In genomic region chr16:67017810-67018488, GRCh38 we compare ENCODE assay signal across 9 cellular contexts. TPM values are rescaled to one million over a fixed set of nuclear protein-coding genes. Genes with fewer than 3 reads are reported as not detected.
A peak's percentile ranks its signal among the peaks of the same experiment; 100 is the strongest.
DNase-seq lines count a peak whose midpoint lies in the region; ATAC-seq and TF ChIP-seq lines count a peak whose summit lies in the region.
"Had no signal": no experiment of that assay in that cellular context is flagged by ENCODE, and none has a peak within 500 bp of the region (broad histone marks: within the 10 kb centered on the region; RNA-seq: fewer than 3 reads in every experiment).

No MANE protein-coding gene starts in this region.

- peaks cover 6 to 30% (median 17%) of the 10 kb centered on the region in 9 donors for H3K4me1 ChIP-seq in heart right ventricle

- WGBS in heart right ventricle, 2 donors, result 47 to 50% methylated on average over 6 of the region's 6 CpGs

- TF ChIP-seq CTCF in GM12874 (IDR thresholded peaks at IDR 0.05; ENCODE audit: insufficient read depth, low read depth, low read length) (peak; percentile 78), heart right ventricle (IDR thresholded peaks at IDR 0.05) (peak; percentile 18 to 69 (median 51)), retinal pigment epithelial cell (conservative IDR thresholded peaks at IDR 0.05; ENCODE audit: low read depth, low read length) (peak; percentile 80)

- H3K9me3 ChIP-seq in heart right ventricle, result no peaks in the 10 kb centered on the region

- no peaks in the 10 kb centered on the region for H3K36me3 ChIP-seq in heart right ventricle

- peak; percentile 68 for ATAC-seq in HG02571 (IDR thresholded peaks at IDR 0.05; ENCODE audit: unreplicated experiment)
- ATAC-seq in heart right ventricle, result peak in 2 of 8 donors; percentile 20 to 28
- no peak for ATAC-seq in HG02970 (IDR thresholded peaks at IDR 0.05; ENCODE audit: low FRiP score, unreplicated experiment)

- intact Hi-C loops in heart right ventricle (cut with DNase I), result loop anchor here in 1 of 10 donors (10.0 kb wide), 1 partner anchor 137 kb away; the partner anchor contains the start of genes B3GNT9, FBXL8 and TRADD

- DNase-seq in NCI-H1092 (lab: John Stamatoyannopoulos, UW), result peak; percentile 91
- DNase-seq in SK-N-DZ (ENCODE audit: low spot score), result peak; percentile 98
- DNase-seq in activated naive CD4-positive, alpha-beta T cell treated with Interleukin-2 at 50 U/mL for 16 hours, result peak; percentile 87
- peak; percentile 29 to 46 for DNase-seq in heart right ventricle
- DNase-seq in retinal pigment epithelial cell (ENCODE audit: low read depth), result peak; percentile 69

- peaks cover 0 to 26% (median 0%) of the 10 kb centered on the region in 7 donors for H3K27me3 ChIP-seq in heart right ventricle

- H3K27ac ChIP-seq in heart right ventricle, result no peak overlapping the region

- H3K4me3 ChIP-seq in heart right ventricle (no peak overlapping the region), retinal pigment epithelial cell (ENCODE audit: low read length) (no peak overlapping the region)

RNA-seq across cellular contexts. Expression of gene CBFB, which starts 11.0 kb away (rescaled TPM):
- polyA plus RNA-seq in SK-N-DZ (2014; cell fraction: cytosol; rRNA removed), result 82.6 and 84.8 TPM in 2 replicates
- polyA plus RNA-seq in SK-N-DZ (2014; cell fraction: nucleus; rRNA removed), result 39.3 and 45.5 TPM in 2 replicates
- 10 to 100 TPM; 22.2 to 36.4 (median 29.8) TPM for total RNA-seq in heart right ventricle
- polyA plus RNA-seq in heart right ventricle, result 10 to 100 TPM; 17.6 to 22.9 TPM

RNA-seq across cellular contexts. Expression of gene CES4A, which starts 29.6 kb away (rescaled TPM):
- 0.22 and 2.0 TPM in 2 replicates for polyA plus RNA-seq in SK-N-DZ (2014; cell fraction: cytosol; rRNA removed)
- 2.7 and 4.9 TPM in 2 replicates for polyA plus RNA-seq in SK-N-DZ (2014; cell fraction: nucleus; rRNA removed)
- total RNA-seq in heart right ventricle, result 10 to 100 TPM in 1 of 10 donors, 1 to 10 TPM in 9; 3.8 to 10.4 (median 6.0) TPM
- 10 to 100 TPM; 12.3 to 20.6 TPM for polyA plus RNA-seq in heart right ventricle

RNA-seq across cellular contexts. Expression of gene CES3, which starts 56.9 kb away (rescaled TPM):
- 2.1 and 2.2 TPM in 2 replicates for polyA plus RNA-seq in SK-N-DZ (2014; cell fraction: cytosol; rRNA removed)
- 9.9 and 12.0 TPM in 2 replicates for polyA plus RNA-seq in SK-N-DZ (2014; cell fraction: nucleus; rRNA removed)
- total RNA-seq in heart right ventricle, result 1 to 10 TPM in 6 of 10 donors, under 1 TPM in 4; 0.45 to 2.4 (median 1.1) TPM
- 1 to 10 TPM in 1 of 2 donors, under 1 TPM in 1; 0.07 to 2.8 TPM for polyA plus RNA-seq in heart right ventricle
- total RNA-seq: urinary bladder had no signal

Comparison
In these comparisons a context has a peak if more than half of its experiments do, and no peak if none do; other contexts are left out.
1. DNase-seq: peak in every context shown above with its lines; median percentile 98 in SK-N-DZ; 91 in NCI-H1092; 87 in activated naive CD4-positive, alpha-beta T cell treated with Interleukin-2 at 50 U/mL for 16 hours; 69 in retinal pigment epithelial cell; 38 in heart right ventricle.